Comparison of ENCODE assay signal across 6 cellular contexts in the genomic region with DNA sequence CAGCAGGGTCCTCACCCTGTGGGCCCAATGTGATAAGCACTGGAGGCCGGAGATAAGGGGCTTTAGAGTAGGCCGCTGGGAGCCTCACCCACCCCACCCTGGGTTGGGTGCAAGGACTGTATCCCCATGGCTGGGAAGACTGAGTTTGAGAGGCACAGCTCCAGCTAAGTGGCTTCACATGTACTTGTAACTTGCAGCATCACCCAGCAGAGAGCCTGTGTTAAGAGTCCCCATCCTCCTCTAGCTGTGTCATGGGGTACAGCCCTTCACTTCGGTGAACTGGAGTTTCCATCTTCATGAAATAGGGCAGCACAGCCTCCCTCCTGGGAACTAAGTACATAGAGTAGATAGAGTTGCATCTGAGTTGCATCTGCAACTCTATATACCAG. TPM values are rescaled to one million over a fixed set of nuclear protein-coding genes. Genes with fewer than 3 reads are reported as not detected.
DNase-seq lines count a peak whose midpoint lies in the region; ATAC-seq, FAIRE-seq and TF ChIP-seq lines count a peak whose summit lies in the region.

No MANE protein-coding gene starts in this region.

- peak overlapping the region; percentile 68 for H3K4me2 ChIP-seq in endothelial cell of umbilical vein (ENCODE audit: insufficient read depth, low read length)

- TF ChIP-seq POLR2A in endothelial cell of umbilical vein (IDR thresholded peaks at IDR 0.05; ENCODE audit: low read depth, low read length): no peak

- BruUV-seq in endothelial cell of umbilical vein (replicated peaks; lab: Mats Ljungman, UMichigan): no TSS peak

- no peak overlapping the region for H3K27ac ChIP-seq in endothelial cell of umbilical vein (ENCODE audit: insufficient read depth, low read depth, low read length)

- H3K4me1 Mint-ChIP-seq in activated CD4-positive, alpha-beta T cell treated with anti-CD3 and anti-CD28 coated beads, Interleukin-2, amount 10 ng/mL, durations not matched to agents 7 days and 5 days: peaks cover 38% of the 10 kb centered on the region
- peaks cover 44% of the 10 kb centered on the region for H3K4me1 Mint-ChIP-seq in stimulated activated naive CD8-positive, alpha-beta T cell treated with anti-CD3 and anti-CD28 coated beads, Interleukin-15, amount 100 ng/mL, for 72 hours

- H3K4me1 ChIP-seq in endothelial cell of umbilical vein (ENCODE audit: control insufficient read depth, extremely low read depth, insufficient read depth, low read length): peaks cover 13% of the 10 kb centered on the region

- POLR2A ChIA-PET in activated CD4-positive, alpha-beta T cell treated with anti-CD3 and anti-CD28 coated beads, Interleukin-2, amount 10 ng/mL, durations not matched to agents 7 days and 5 days (lab: Charles Lee): no interaction called here
- POLR2A ChIA-PET in endothelial cell of umbilical vein (lab: Charles Lee): interaction anchor here (1.4 kb wide), 1 partner anchor 9 kb away, joined by 5 read pairs; the partner anchor contains the start of gene JUNB

- H3K36me3 ChIP-seq in endothelial cell of umbilical vein (ENCODE audit: control insufficient read depth in 2 of 2, extremely low read depth in 1 of 2, insufficient read depth in 2 of 2, low read length in 2 of 2): peaks cover 0 to 12% of the 10 kb centered on the region in 2 experiments

- no peak for ATAC-seq in stimulated activated naive CD8-positive, alpha-beta T cell treated with anti-CD3 and anti-CD28 coated beads, Interleukin-15, amount 100 ng/mL, for 72 hours
- ATAC-seq in HG02884 (IDR thresholded peaks at IDR 0.05; ENCODE audit: unreplicated experiment): no peak

- no peak for TF ChIP-seq CTCF in endothelial cell of umbilical vein (IDR thresholded peaks at IDR 0.05; ENCODE audit: extremely low read depth in 1 of 2, insufficient read depth in 1 of 2, low read depth in 1 of 2, low read length in 2 of 2)

- H3K36me3 Mint-ChIP-seq in activated CD4-positive, alpha-beta T cell treated with anti-CD3 and anti-CD28 coated beads, Interleukin-2, amount 10 ng/mL, durations not matched to agents 7 days and 5 days (ENCODE audit: low read depth): peaks cover 13% of the 10 kb centered on the region

- peaks cover 14% of the 10 kb centered on the region for H3K79me2 ChIP-seq in endothelial cell of umbilical vein (ENCODE audit: control insufficient read depth, insufficient read depth, low read length)

- peak overlapping the region; percentile 85 for H3K27ac Mint-ChIP-seq in activated CD4-positive, alpha-beta T cell treated with anti-CD3 and anti-CD28 coated beads, Interleukin-2, amount 10 ng/mL, durations not matched to agents 7 days and 5 days
- no peak overlapping the region for H3K27ac Mint-ChIP-seq in stimulated activated naive CD8-positive, alpha-beta T cell treated with anti-CD3 and anti-CD28 coated beads, Interleukin-15, amount 100 ng/mL, for 72 hours

- H3K9me3 ChIP-seq in endothelial cell of umbilical vein (replicated peaks; ENCODE audit: control insufficient read depth, insufficient read depth, low read length): no peaks in the 10 kb centered on the region

- H3K9me3 Mint-ChIP-seq in activated CD4-positive, alpha-beta T cell treated with anti-CD3 and anti-CD28 coated beads, Interleukin-2, amount 10 ng/mL, durations not matched to agents 7 days and 5 days: no peaks in the 10 kb centered on the region
- no peaks in the 10 kb centered on the region for H3K9me3 Mint-ChIP-seq in stimulated activated naive CD8-positive, alpha-beta T cell treated with anti-CD3 and anti-CD28 coated beads, Interleukin-15, amount 100 ng/mL, for 72 hours

- H3K4me3 ChIP-seq in endothelial cell of umbilical vein (replicated peaks in 1 of 3; ENCODE audit: insufficient read depth in 1 of 3, low read depth in 1 of 3, low read length in 3 of 3): peak overlapping the region in 1 of 3 experiments; percentile 64

- intact Hi-C loops in endothelial cell of umbilical vein (cut with micrococcal nuclease): loop anchor here (2.0 kb wide), 1 partner anchor 46 kb away; no protein-coding TSS in a partner anchor

- no peaks in the 10 kb centered on the region for H4K20me1 ChIP-seq in endothelial cell of umbilical vein (replicated peaks; ENCODE audit: control insufficient read depth, extremely low read depth, insufficient read depth, low read length)

- H3K4me3 Mint-ChIP-seq in activated CD4-positive, alpha-beta T cell treated with anti-CD3 and anti-CD28 coated beads, Interleukin-2, amount 10 ng/mL, durations not matched to agents 7 days and 5 days: peak overlapping the region; percentile 86
- H3K4me3 Mint-ChIP-seq in stimulated activated naive CD8-positive, alpha-beta T cell treated with anti-CD3 and anti-CD28 coated beads, Interleukin-15, amount 100 ng/mL, for 72 hours: peak overlapping the region; percentile 87 to 92

- CTCF ChIA-PET in activated CD4-positive, alpha-beta T cell treated with anti-CD3 and anti-CD28 coated beads, Interleukin-2, amount 10 ng/mL, durations not matched to agents 7 days and 5 days (lab: Charles Lee): interaction anchor here (0.6 to 11.5 kb wide), 6 partner anchors 8 to 165 kb away, joined by 3 to 211 read pairs (median 4); partner anchors contain the start of genes JUNB and TRIR
- CTCF ChIA-PET in endothelial cell of umbilical vein (lab: Charles Lee): interaction anchor here (4.1 to 13.8 kb wide), 3 partner anchors 24 to 47 kb away, joined by 30 to 524 read pairs (median 387); partner anchors contain the start of gene HOOK2

- dilution Hi-C loops in endothelial cell of umbilical vein (cut with MboI; ENCODE audit: extremely low pct_ligation_motif_present, low sequenced_read_pairs): no loop called here

- no peak overlapping the region for H2AFZ ChIP-seq in endothelial cell of umbilical vein (ENCODE audit: low read depth, low read length)

- H3K9ac ChIP-seq in endothelial cell of umbilical vein (replicated peaks; ENCODE audit: extremely low read depth, insufficient read depth, low read length): no peak overlapping the region

- no peaks in the 10 kb centered on the region for H3K27me3 Mint-ChIP-seq in activated CD4-positive, alpha-beta T cell treated with anti-CD3 and anti-CD28 coated beads, Interleukin-2, amount 10 ng/mL, durations not matched to agents 7 days and 5 days
- H3K27me3 Mint-ChIP-seq in stimulated activated naive CD8-positive, alpha-beta T cell treated with anti-CD3 and anti-CD28 coated beads, Interleukin-15, amount 100 ng/mL, for 72 hours: no peaks in the 10 kb centered on the region

- H3K9me1 ChIP-seq in endothelial cell of umbilical vein (replicated peaks; ENCODE audit: control insufficient read depth, extremely low read depth, insufficient read depth, low read length): no peaks in the 10 kb centered on the region

- peak; percentile 21 for FAIRE-seq in endothelial cell of umbilical vein (lab: Jason Lieb, UNC)

- H3K27me3 ChIP-seq in endothelial cell of umbilical vein (ENCODE audit: control insufficient read depth in 2 of 2, insufficient read depth in 2 of 2, low read length in 2 of 2): no peaks in the 10 kb centered on the region

- no peak for DNase-seq in activated CD4-positive, alpha-beta T cell treated with anti-CD3 and anti-CD28 coated beads, Interleukin-2, amount 10 ng/mL, durations not matched to agents 7 days and 5 days
- no peak for DNase-seq in activated CD4-positive, alpha-beta T cell treated with anti-CD3 and anti-CD28 coated beads, Interleukin-2, amount 50 U/mL, for 1 hour
- DNase-seq in endothelial cell of umbilical vein (ENCODE audit: low read depth, low spot score) (no peak), CD1c-positive myeloid dendritic cell (ENCODE audit: extremely low spot score) (no peak)
- no peak for DNase-seq in stimulated activated naive CD8-positive, alpha-beta T cell treated with anti-CD3 and anti-CD28 coated beads, Interleukin-15, amount 100 ng/mL, for 72 hours

RNA-seq across cellular contexts. Expression of gene PRDX2, which starts 1.3 kb away (rescaled TPM):
- total RNA-seq in activated CD4-positive, alpha-beta T cell treated with anti-CD3 and anti-CD28 coated beads, Interleukin-2, amount 10 ng/mL, durations not matched to agents 7 days and 5 days: 100 to 1,000 TPM; 274 to 288 TPM
- total RNA-seq in endothelial cell of umbilical vein: 247 and 255 TPM in 2 replicates
- 490 and 492 TPM in 2 replicates for polyA plus RNA-seq in endothelial cell of umbilical vein
- 437 and 438 TPM in 2 replicates for polyA plus RNA-seq in endothelial cell of umbilical vein (2011; cell fraction: cytosol; rRNA removed)
- 163 and 200 TPM in 2 replicates for polyA plus RNA-seq in endothelial cell of umbilical vein (2011; cell fraction: nucleus; rRNA removed)
- polyA plus RNA-seq in endothelial cell of umbilical vein (2012): 389 and 460 TPM in 2 replicates
- polyA minus RNA-seq in endothelial cell of umbilical vein: 168 and 191 TPM in 2 replicates
- 491 TPM for polyA minus RNA-seq in endothelial cell of umbilical vein (2011; cell fraction: cytosol; rRNA and poly(A)+ RNA removed)
- polyA minus RNA-seq in endothelial cell of umbilical vein (2011; cell fraction: nucleus; rRNA and poly(A)+ RNA removed): 32.8 and 38.3 TPM in 2 replicates

RNA-seq across cellular contexts. Expression of gene THSD8, which starts 1.5 kb away (rescaled TPM):
- total RNA-seq in activated CD4-positive, alpha-beta T cell treated with anti-CD3 and anti-CD28 coated beads, Interleukin-2, amount 10 ng/mL, durations not matched to agents 7 days and 5 days: 10 to 100 TPM; 27.0 to 31.1 TPM
- 13.2 and 15.9 TPM in 2 replicates for total RNA-seq in endothelial cell of umbilical vein
- polyA plus RNA-seq in endothelial cell of umbilical vein: 2.6 TPM in 1 of 2 replicates, not detected in the other
- polyA plus RNA-seq in endothelial cell of umbilical vein (2011; cell fraction: cytosol; rRNA removed): 2.1 and 3.7 TPM in 2 replicates
- 1.5 and 2.3 TPM in 2 replicates for polyA plus RNA-seq in endothelial cell of umbilical vein (2011; cell fraction: nucleus; rRNA removed)
- 9.7 and 11.2 TPM in 2 replicates for polyA plus RNA-seq in endothelial cell of umbilical vein (2012)
- polyA minus RNA-seq in endothelial cell of umbilical vein: not detected in 2 replicates
- polyA minus RNA-seq in endothelial cell of umbilical vein (2011; cell fraction: cytosol; rRNA and poly(A)+ RNA removed): not detected
- not detected in 2 replicates for polyA minus RNA-seq in endothelial cell of umbilical vein (2011; cell fraction: nucleus; rRNA and poly(A)+ RNA removed)

RNA-seq across cellular contexts. Expression of gene RNASEH2A, which starts 6.0 kb away (rescaled TPM):
- total RNA-seq in activated CD4-positive, alpha-beta T cell treated with anti-CD3 and anti-CD28 coated beads, Interleukin-2, amount 10 ng/mL, durations not matched to agents 7 days and 5 days: 10 to 100 TPM; 34.9 to 39.3 TPM
- 25.6 and 28.5 TPM in 2 replicates for total RNA-seq in endothelial cell of umbilical vein
- polyA plus RNA-seq in endothelial cell of umbilical vein: 36.7 and 45.4 TPM in 2 replicates
- 37.3 and 43.6 TPM in 2 replicates for polyA plus RNA-seq in endothelial cell of umbilical vein (2011; cell fraction: cytosol; rRNA removed)
- polyA plus RNA-seq in endothelial cell of umbilical vein (2011; cell fraction: nucleus; rRNA removed): 20.3 and 27.2 TPM in 2 replicates
- 23.5 and 28.2 TPM in 2 replicates for polyA plus RNA-seq in endothelial cell of umbilical vein (2012)
- polyA minus RNA-seq in endothelial cell of umbilical vein: 33.3 and 34.1 TPM in 2 replicates
- 111 TPM for polyA minus RNA-seq in endothelial cell of umbilical vein (2011; cell fraction: cytosol; rRNA and poly(A)+ RNA removed)
- polyA minus RNA-seq in endothelial cell of umbilical vein (2011; cell fraction: nucleus; rRNA and poly(A)+ RNA removed): 5.2 and 5.4 TPM in 2 replicates

RNA-seq across cellular contexts. Expression of gene JUNB, which starts 9.1 kb away (rescaled TPM):
- total RNA-seq in activated CD4-positive, alpha-beta T cell treated with anti-CD3 and anti-CD28 coated beads, Interleukin-2, amount 10 ng/mL, durations not matched to agents 7 days and 5 days: 10 to 100 TPM; 66.7 to 78.4 TPM
- total RNA-seq in endothelial cell of umbilical vein: 22.8 and 31.6 TPM in 2 replicates
- 72.9 and 74.4 TPM in 2 replicates for polyA plus RNA-seq in endothelial cell of umbilical vein
- polyA plus RNA-seq in endothelial cell of umbilical vein (2011; cell fraction: cytosol; rRNA removed): 26.6 and 63.6 TPM in 2 replicates
- 92.2 and 120 TPM in 2 replicates for polyA plus RNA-seq in endothelial cell of umbilical vein (2011; cell fraction: nucleus; rRNA removed)
- 11.7 and 24.3 TPM in 2 replicates for polyA plus RNA-seq in endothelial cell of umbilical vein (2012)
- polyA minus RNA-seq in endothelial cell of umbilical vein: 12.4 and 15.3 TPM in 2 replicates
- 126 TPM for polyA minus RNA-seq in endothelial cell of umbilical vein (2011; cell fraction: cytosol; rRNA and poly(A)+ RNA removed)
- polyA minus RNA-seq in endothelial cell of umbilical vein (2011; cell fraction: nucleus; rRNA and poly(A)+ RNA removed): 21.6 and 61.5 TPM in 2 replicates

RNA-seq across cellular contexts. Expression of gene HOOK2, which starts 25.0 kb away (rescaled TPM):
- 10 to 100 TPM; 13.9 to 14.0 TPM for total RNA-seq in activated CD4-positive, alpha-beta T cell treated with anti-CD3 and anti-CD28 coated beads, Interleukin-2, amount 10 ng/mL, durations not matched to agents 7 days and 5 days
- total RNA-seq in endothelial cell of umbilical vein: 17.3 and 20.0 TPM in 2 replicates
- 7.6 and 8.0 TPM in 2 replicates for polyA plus RNA-seq in endothelial cell of umbilical vein
- 4.0 and 4.8 TPM in 2 replicates for polyA plus RNA-seq in endothelial cell of umbilical vein (2011; cell fraction: cytosol; rRNA removed)
- 49.2 and 50.7 TPM in 2 replicates for polyA plus RNA-seq in endothelial cell of umbilical vein (2011; cell fraction: nucleus; rRNA removed)
- 9.4 and 14.5 TPM in 2 replicates for polyA plus RNA-seq in endothelial cell of umbilical vein (2012)
- polyA minus RNA-seq in endothelial cell of umbilical vein: 11.5 and 14.9 TPM in 2 replicates
- polyA minus RNA-seq in endothelial cell of umbilical vein (2011; cell fraction: cytosol; rRNA and poly(A)+ RNA removed): 5.0 TPM
- 15.1 and 18.5 TPM in 2 replicates for polyA minus RNA-seq in endothelial cell of umbilical vein (2011; cell fraction: nucleus; rRNA and poly(A)+ RNA removed)
